In the genomic region with DNA sequence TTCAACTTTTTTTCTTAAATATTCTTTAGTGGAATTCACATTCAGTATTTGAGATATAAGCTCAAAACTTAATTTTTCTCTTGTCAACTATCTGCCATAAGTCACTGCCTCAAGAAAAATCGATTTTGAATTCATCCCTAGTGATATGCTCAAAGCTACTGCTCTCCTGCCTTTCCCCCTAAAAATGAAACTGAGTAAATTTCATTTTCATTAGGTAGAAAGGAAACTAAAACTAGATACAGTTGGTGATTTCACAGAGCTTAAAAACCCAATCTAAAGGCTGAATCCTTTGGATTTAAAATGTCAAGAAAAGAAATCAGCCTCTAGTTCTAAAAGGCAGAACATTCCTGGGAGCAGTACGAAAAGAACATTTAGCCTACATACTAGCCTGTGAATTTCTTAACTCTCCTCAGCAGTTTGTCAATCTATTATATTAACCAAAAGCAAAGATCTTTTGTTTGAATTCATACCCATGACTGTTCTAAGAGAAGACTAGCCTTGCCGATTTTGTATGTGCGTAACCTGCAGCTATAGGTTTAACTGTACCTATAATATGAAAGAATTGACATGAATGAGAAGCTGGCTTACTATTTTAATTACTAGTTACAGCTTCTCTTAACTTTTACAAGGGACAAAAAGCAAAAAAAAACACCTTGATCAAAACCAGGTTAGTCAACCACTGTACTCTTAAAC, we compare ENCODE assay signal across 21 cellular contexts. TPM values are rescaled to one million over a fixed set of nuclear protein-coding genes. Genes with fewer than 3 reads are reported as not detected.
DNase-seq lines count a peak whose midpoint lies in the region; ATAC-seq and TF ChIP-seq lines count a peak whose summit lies in the region.
"Had no signal": no experiment of that assay in that cellular context is flagged by ENCODE, and none has a peak within 500 bp of the region (broad histone marks: within the 10 kb centered on the region; RNA-seq: fewer than 3 reads in every experiment).

No MANE protein-coding gene starts in this region.

- no peaks in the 10 kb centered on the region for H3K36me3 ChIP-seq in neural progenitor cell
- H3K36me3 ChIP-seq: adrenal gland had no signal

- H3F3A ChIP-seq in neural progenitor cell (ENCODE audit: low read depth): peaks cover 28% of the 10 kb centered on the region

- H3K9me3 Mint-ChIP-seq in activated CD8-positive, alpha-beta memory T cell treated with anti-CD3 and anti-CD28 coated beads, Interleukin-2, amount 10 ng/mL, durations not matched to agents 7 days and 5 days (ENCODE audit: low read depth): no peaks in the 10 kb centered on the region
- no peaks in the 10 kb centered on the region for H3K9me3 Mint-ChIP-seq in activated CD4-positive, alpha-beta memory T cell treated with anti-CD3 and anti-CD28 coated beads, Interleukin-2, amount 10 ng/mL, durations not matched to agents 7 days and 5 days
- H3K9me3 Mint-ChIP-seq in neural crest cell (no peaks in the 10 kb centered on the region), neural progenitor cell (no peaks in the 10 kb centered on the region)
- H3K9me3 Mint-ChIP-seq: mesothelial cell of epicardium had no signal

- POLR2A ChIA-PET in activated CD4-positive, alpha-beta memory T cell treated with anti-CD3 and anti-CD28 coated beads, Interleukin-2, amount 10 ng/mL, durations not matched to agents 7 days and 5 days (lab: Charles Lee): interaction anchor here (0.8 to 2.3 kb wide), 8 partner anchors 8 to 60 kb away, joined by 3 to 16 read pairs (median 4); a partner anchor contains a TSS

- DNase-seq in activated CD8-positive, alpha-beta memory T cell treated with anti-CD3 and anti-CD28 coated beads, Interleukin-2, amount 10 ng/mL, durations not matched to agents 7 days and 5 days: no peak
- DNase-seq in activated CD8-positive, alpha-beta memory T cell treated with anti-CD3 and anti-CD28 coated beads for 24 hours: no peak
- no peak for DNase-seq in activated CD4-positive, alpha-beta memory T cell treated with anti-CD3 and anti-CD28 coated beads, Interleukin-2, amount 10 ng/mL, durations not matched to agents 7 days and 5 days
- DNase-seq in neural crest cell (ENCODE audit: low read depth, low spot score) (no peak), germinal center (ENCODE audit: low spot score) (no peak), neural progenitor cell (ENCODE audit: low spot score) (no peak), substantia nigra (lab: John Stamatoyannopoulos, UW) (no peak)
- DNase-seq: adrenal gland; central memory CD4-positive, alpha-beta T cell; EL; hippocampal formation; kidney glomerular epithelial cell; MG63; NCI-H1694 treated with DMSO at 0.1 percent for 48 hours; NCI-H446; upper lobe of right lung had no signal

- H3K27ac Mint-ChIP-seq in activated CD8-positive, alpha-beta memory T cell treated with anti-CD3 and anti-CD28 coated beads, Interleukin-2, amount 10 ng/mL, durations not matched to agents 7 days and 5 days: peak overlapping the region; percentile 89
- H3K27ac Mint-ChIP-seq in activated CD4-positive, alpha-beta memory T cell treated with anti-CD3 and anti-CD28 coated beads, Interleukin-2, amount 10 ng/mL, durations not matched to agents 7 days and 5 days: peak overlapping the region; percentile 73
- H3K27ac Mint-ChIP-seq in neural crest cell (ENCODE audit: unreplicated experiment) (no peak overlapping the region), neural progenitor cell (no peak overlapping the region)
- H3K27ac Mint-ChIP-seq: mesothelial cell of epicardium had no signal

- H3K4me3 ChIP-seq in neural progenitor cell: no peak overlapping the region
- H3K4me3 ChIP-seq: adrenal gland, MG63, SJSA1, skin epidermis, upper lobe of right lung had no signal

- H3K27me3 ChIP-seq in neural progenitor cell: no peaks in the 10 kb centered on the region
- H3K27me3 ChIP-seq: adrenal gland, MG63, SJSA1, upper lobe of right lung had no signal

- no peak overlapping the region for H3K27ac ChIP-seq in neural progenitor cell
- no peak overlapping the region for H3K27ac ChIP-seq in substantia nigra (ENCODE audit: low read depth, low read length, poor library complexity, severe bottlenecking)
- H3K27ac ChIP-seq: adrenal gland, parathyroid adenoma, SJSA1, upper lobe of right lung had no signal

- peaks cover 17% of the 10 kb centered on the region for H4K20me1 ChIP-seq in neural progenitor cell (ENCODE audit: low read depth)

- H3K79me2 ChIP-seq in neural progenitor cell (ENCODE audit: low read depth): no peaks in the 10 kb centered on the region
- H3K79me2 ChIP-seq: parathyroid adenoma had no signal

- no peaks in the 10 kb centered on the region for H3K9me3 ChIP-seq in neural progenitor cell (ENCODE audit: low read depth)
- H3K9me3 ChIP-seq: adrenal gland, MG63, SJSA1, upper lobe of right lung had no signal

- no peak for TF ChIP-seq CTCF in neural crest cell (conservative IDR thresholded peaks at IDR 0.05)
- TF ChIP-seq CTCF in neural progenitor cell (IDR thresholded peaks at IDR 0.05): no peak

- H3K4me1 Mint-ChIP-seq in activated CD8-positive, alpha-beta memory T cell treated with anti-CD3 and anti-CD28 coated beads, Interleukin-2, amount 10 ng/mL, durations not matched to agents 7 days and 5 days: peaks cover 27% of the 10 kb centered on the region
- H3K4me1 Mint-ChIP-seq in activated CD4-positive, alpha-beta memory T cell treated with anti-CD3 and anti-CD28 coated beads, Interleukin-2, amount 10 ng/mL, durations not matched to agents 7 days and 5 days: peaks cover 30% of the 10 kb centered on the region
- peaks cover 24% of the 10 kb centered on the region for H3K4me1 Mint-ChIP-seq in neural crest cell
- H3K4me1 Mint-ChIP-seq in neural progenitor cell: peaks cover 17% of the 10 kb centered on the region

- peaks cover 13% of the 10 kb centered on the region for H3K4me1 ChIP-seq in neural progenitor cell

- no peaks in the 10 kb centered on the region for H3K27me3 Mint-ChIP-seq in activated CD8-positive, alpha-beta memory T cell treated with anti-CD3 and anti-CD28 coated beads, Interleukin-2, amount 10 ng/mL, durations not matched to agents 7 days and 5 days
- no peaks in the 10 kb centered on the region for H3K27me3 Mint-ChIP-seq in activated CD4-positive, alpha-beta memory T cell treated with anti-CD3 and anti-CD28 coated beads, Interleukin-2, amount 10 ng/mL, durations not matched to agents 7 days and 5 days
- H3K27me3 Mint-ChIP-seq in neural crest cell (ENCODE audit: low read depth) (no peaks in the 10 kb centered on the region), neural progenitor cell (ENCODE audit: insufficient read depth, low read depth) (no peaks in the 10 kb centered on the region)

- ATAC-seq in activated CD8-positive, alpha-beta memory T cell treated with anti-CD3 and anti-CD28 coated beads, Interleukin-2, amount 10 ng/mL, durations not matched to agents 7 days and 5 days: peak; percentile 21
- peak; percentile 40 for ATAC-seq in GM21447 (IDR thresholded peaks at IDR 0.05; ENCODE audit: unreplicated experiment)
- ATAC-seq: upper lobe of right lung had no signal

- no peak overlapping the region for H3K4me2 ChIP-seq in neural progenitor cell

- peaks cover 31% of the 10 kb centered on the region for H3K36me3 Mint-ChIP-seq in activated CD8-positive, alpha-beta memory T cell treated with anti-CD3 and anti-CD28 coated beads, Interleukin-2, amount 10 ng/mL, durations not matched to agents 7 days and 5 days
- H3K36me3 Mint-ChIP-seq in activated CD4-positive, alpha-beta memory T cell treated with anti-CD3 and anti-CD28 coated beads, Interleukin-2, amount 10 ng/mL, durations not matched to agents 7 days and 5 days (ENCODE audit: low read depth): peaks cover 25% of the 10 kb centered on the region
- no peaks in the 10 kb centered on the region for H3K36me3 Mint-ChIP-seq in neural crest cell (ENCODE audit: low read depth)
- H3K36me3 Mint-ChIP-seq in neural progenitor cell: peaks cover 1% of the 10 kb centered on the region
- H3K36me3 Mint-ChIP-seq: mesothelial cell of epicardium had no signal

- no peak overlapping the region for H3K9ac ChIP-seq in neural progenitor cell
- H3K9ac ChIP-seq: parathyroid adenoma had no signal

- H3K4me3 Mint-ChIP-seq in activated CD8-positive, alpha-beta memory T cell treated with anti-CD3 and anti-CD28 coated beads, Interleukin-2, amount 10 ng/mL, durations not matched to agents 7 days and 5 days: peak overlapping the region; percentile 58
- no peak overlapping the region for H3K4me3 Mint-ChIP-seq in activated CD4-positive, alpha-beta memory T cell treated with anti-CD3 and anti-CD28 coated beads, Interleukin-2, amount 10 ng/mL, durations not matched to agents 7 days and 5 days
- H3K4me3 Mint-ChIP-seq in neural crest cell (peak overlapping the region; percentile 42), neural progenitor cell (no peak overlapping the region)
- H3K4me3 Mint-ChIP-seq: mesothelial cell of epicardium had no signal

- CTCF ChIA-PET in activated CD8-positive, alpha-beta memory T cell treated with anti-CD3 and anti-CD28 coated beads, Interleukin-2, amount 10 ng/mL, durations not matched to agents 7 days and 5 days (lab: Charles Lee): interaction anchor here (0.8 to 2.3 kb wide), 15 partner anchors 8 to 219 kb away, joined by 3 to 14 read pairs (median 4); a partner anchor contains a TSS
- CTCF ChIA-PET in activated CD4-positive, alpha-beta memory T cell treated with anti-CD3 and anti-CD28 coated beads, Interleukin-2, amount 10 ng/mL, durations not matched to agents 7 days and 5 days (lab: Charles Lee): interaction anchor here (0.6 to 5.3 kb wide), 14 partner anchors 9 to 360 kb away, joined by 3 to 82 read pairs (median 6); a partner anchor contains a TSS

- no peak overlapping the region for H2AFZ ChIP-seq in neural progenitor cell (replicated peaks)
- H2AFZ ChIP-seq: parathyroid adenoma had no signal

RNA-seq across cellular contexts. Expression of a gene that starts 4.9 kb away (rescaled TPM):
- total RNA-seq in activated CD8-positive, alpha-beta memory T cell treated with anti-CD3 and anti-CD28 coated beads, Interleukin-2, amount 10 ng/mL, durations not matched to agents 7 days and 5 days: 10 to 100 TPM; 33.5 to 45.5 TPM
- 10 to 100 TPM; 44.9 to 46.6 TPM for total RNA-seq in activated CD4-positive, alpha-beta memory T cell treated with anti-CD3 and anti-CD28 coated beads, Interleukin-2, amount 10 ng/mL, durations not matched to agents 7 days and 5 days
- total RNA-seq in neural crest cell: 41.3 TPM in 2 replicates
- 15.3 and 44.1 TPM in 2 replicates for total RNA-seq in neural progenitor cell (ENCODE audit: low replicate concordance)

RNA-seq across cellular contexts. Expression of a gene that starts 42.6 kb away (rescaled TPM):
- 10 to 100 TPM; 22.3 to 26.3 TPM for total RNA-seq in activated CD8-positive, alpha-beta memory T cell treated with anti-CD3 and anti-CD28 coated beads, Interleukin-2, amount 10 ng/mL, durations not matched to agents 7 days and 5 days
- total RNA-seq in activated CD4-positive, alpha-beta memory T cell treated with anti-CD3 and anti-CD28 coated beads, Interleukin-2, amount 10 ng/mL, durations not matched to agents 7 days and 5 days: 10 to 100 TPM; 32.3 to 32.5 TPM
- total RNA-seq in neural crest cell (18.2 and 21.9 TPM in 2 replicates), neural progenitor cell (ENCODE audit: low replicate concordance) (41.0 and 41.8 TPM in 2 replicates)

RNA-seq across cellular contexts. Expression of a gene that starts 52.5 kb away (rescaled TPM):
- total RNA-seq in activated CD8-positive, alpha-beta memory T cell treated with anti-CD3 and anti-CD28 coated beads, Interleukin-2, amount 10 ng/mL, durations not matched to agents 7 days and 5 days: 10 to 100 TPM; 13.5 to 19.0 TPM
- 10 to 100 TPM; 14.5 to 15.3 TPM for total RNA-seq in activated CD4-positive, alpha-beta memory T cell treated with anti-CD3 and anti-CD28 coated beads, Interleukin-2, amount 10 ng/mL, durations not matched to agents 7 days and 5 days
- total RNA-seq in neural crest cell (16.0 and 17.0 TPM in 2 replicates), neural progenitor cell (ENCODE audit: low replicate concordance) (15.8 and 27.4 TPM in 2 replicates)

Comparison
In these comparisons a context has a peak if more than half of its experiments do, and no peak if none do; other contexts are left out.
1. H3K27ac Mint-ChIP-seq: peak in activated CD8-positive, alpha-beta memory T cell treated with anti-CD3 and anti-CD28 coated beads, Interleukin-2, amount 10 ng/mL, durations not matched to agents 7 days and 5 days (single experiment) and activated CD4-positive, alpha-beta memory T cell treated with anti-CD3 and anti-CD28 coated beads, Interleukin-2, amount 10 ng/mL, durations not matched to agents 7 days and 5 days (single experiment); none in neural crest cell (single experiment) and neural progenitor cell (single experiment).
2. H3K4me3 Mint-ChIP-seq: peak in activated CD8-positive, alpha-beta memory T cell treated with anti-CD3 and anti-CD28 coated beads, Interleukin-2, amount 10 ng/mL, durations not matched to agents 7 days and 5 days (single experiment) and neural crest cell (single experiment); none in activated CD4-positive, alpha-beta memory T cell treated with anti-CD3 and anti-CD28 coated beads, Interleukin-2, amount 10 ng/mL, durations not matched to agents 7 days and 5 days (single experiment) and neural progenitor cell (single experiment).